Comparison of ENCODE assay signal across 8 cellular contexts in genomic region chr19:12065100-12065538, GRCh38. TPM values are rescaled to one million over a fixed set of nuclear protein-coding genes. Genes with fewer than 3 reads are reported as not detected.
A peak's percentile ranks its signal among the peaks of the same experiment; 100 is the strongest.
DNase-seq lines count a peak whose midpoint lies in the region; ATAC-seq and TF ChIP-seq lines count a peak whose summit lies in the region.

No MANE protein-coding gene starts in this region.

- H3K9me3 ChIP-seq in mammary epithelial cell (replicated peaks; ENCODE audit: insufficient read depth, low read length) (peaks cover 15% of the 10 kb centered on the region), iPS-20b (ENCODE audit: insufficient read depth, low read depth, low read length) (peaks cover 5% of the 10 kb centered on the region), gastrocnemius medialis (peaks cover 0 to 13% (median 2%) of the 10 kb centered on the region in 3 donors)

- no peak for TF ChIP-seq POLR2A in gastrocnemius medialis (IDR thresholded peaks at IDR 0.05)

- peaks cover 23% of the 10 kb centered on the region for H3K36me3 Mint-ChIP-seq in activated CD4-positive, alpha-beta T cell treated with anti-CD3 and anti-CD28 coated beads for 36 hours (ENCODE audit: low read depth)

- peak overlapping the region; percentile 33 for H2AFZ ChIP-seq in mammary epithelial cell (ENCODE audit: low read depth, low read length)

- peak overlapping the region; percentile 79 for H3K4me3 Mint-ChIP-seq in activated CD4-positive, alpha-beta T cell treated with anti-CD3 and anti-CD28 coated beads for 36 hours

- H3K4me3 ChIP-seq in mammary epithelial cell (replicated peaks in 1 of 3; ENCODE audit: insufficient read depth in 1 of 3, low read depth in 2 of 3, low read length in 3 of 3) = peak overlapping the region in 1 of 3 experiments; percentile 18
- peak overlapping the region; percentile 83 for H3K4me3 ChIP-seq in iPS-20b (ENCODE audit: low read length)
- peak overlapping the region; percentile 63 to 92 (median 82) for H3K4me3 ChIP-seq in gastrocnemius medialis

- in situ Hi-C loops in mammary epithelial cell (cut with MboI; ENCODE audit: low sequenced_read_pairs in 2 of 2) (no loop called here), gastrocnemius medialis (cut with MboI; ENCODE audit: low sequenced_read_pairs in 4 of 4) (no loop called here)

- peak; percentile 34 for ATAC-seq in activated CD4-positive, alpha-beta T cell treated with anti-CD3 and anti-CD28 coated beads for 36 hours
- peak; percentile 51 to 60 for ATAC-seq in gastrocnemius medialis
- ATAC-seq in GM18502 (IDR thresholded peaks at IDR 0.05; ENCODE audit: poor library complexity, unreplicated experiment) = no peak

- H3K4me2 ChIP-seq in mammary epithelial cell (ENCODE audit: insufficient read depth, low read depth, low read length) = no peak overlapping the region

- H3K27ac Mint-ChIP-seq in activated CD4-positive, alpha-beta T cell treated with anti-CD3 and anti-CD28 coated beads for 36 hours = peak overlapping the region; percentile 86

- H3K27me3 Mint-ChIP-seq in activated CD4-positive, alpha-beta T cell treated with anti-CD3 and anti-CD28 coated beads for 36 hours = no peaks in the 10 kb centered on the region

- CTCF ChIA-PET in activated CD4-positive, alpha-beta T cell treated with anti-CD3 and anti-CD28 coated beads for 36 hours (lab: Charles Lee) = interaction anchor here (0.7 to 1.2 kb wide), 3 partner anchors 76 to 267 kb away, joined by 3 to 4 read pairs (median 3); partner anchors contain the start of genes ZNF20 and ZNF491
- CTCF ChIA-PET in mammary epithelial cell (lab: Charles Lee; ENCODE audit: low non-redundant PET) = no interaction called here

- DNase-seq in activated CD4-positive, alpha-beta T cell treated with anti-CD3 and anti-CD28 coated beads for 36 hours = peak; percentile 45
- no peak for DNase-seq in activated CD4-positive, alpha-beta T cell treated with anti-CD3 and anti-CD28 coated beads, Interleukin-2, amount 50 U/mL, for 4 hours
- peak; percentile 53 for DNase-seq in NCI-H146 treated with DMSO at 0.1 percent for 48 hours (lab: John Stamatoyannopoulos, UW; ENCODE audit: unreplicated experiment)
- no peak for DNase-seq in mammary epithelial cell
- no peak for DNase-seq in gastrocnemius medialis
- no peak for DNase-seq in middle frontal gyrus (ENCODE audit: extremely low spot score, low spot score)

- no TSS peak for BruUV-seq in mammary epithelial cell (replicated peaks; lab: Mats Ljungman, UMichigan)

- intact Hi-C loops in activated CD4-positive, alpha-beta T cell treated with anti-CD3 and anti-CD28 coated beads for 36 hours (cut with DNase I, micrococcal nuclease) = loop anchor here in 1 of 2 experiments (2.0 kb wide), 1 partner anchor 140 kb away; the partner anchor contains the start of gene ZNF700
- intact Hi-C loops in mammary epithelial cell (cut with micrococcal nuclease) (no loop called here), gastrocnemius medialis (cut with DNase I; ENCODE audit: low total_unique reads) (loop anchor here (10.0 kb wide), 1 partner anchor 140 kb away; the partner anchor contains the start of gene ZNF700)

- H3K27ac ChIP-seq in mammary epithelial cell (ENCODE audit: insufficient read depth, low read depth, low read length) (no peak overlapping the region), iPS-20b (ENCODE audit: low read length) (peak overlapping the region; percentile 37), gastrocnemius medialis (peak overlapping the region; percentile 85 to 97 (median 92))

- H3K4me1 ChIP-seq in mammary epithelial cell (ENCODE audit: insufficient read depth, low read length) = no peaks in the 10 kb centered on the region
- H3K4me1 ChIP-seq in iPS-20b (ENCODE audit: insufficient read depth, low read length) = no peaks in the 10 kb centered on the region
- H3K4me1 ChIP-seq in gastrocnemius medialis = peaks cover 0 to 4% of the 10 kb centered on the region in 2 donors

- no peaks in the 10 kb centered on the region for H3K36me3 ChIP-seq in mammary epithelial cell (ENCODE audit: insufficient read depth, low read length)
- peaks cover under 1% of the 10 kb centered on the region; the same call in 1 of the 2 replicates for H3K36me3 ChIP-seq in iPS-20b (ENCODE audit: insufficient read depth, low read depth, low read length)
- peaks cover 0 to 19% of the 10 kb centered on the region in 2 donors for H3K36me3 ChIP-seq in gastrocnemius medialis

- 12% methylated on average over 14 of the region's 23 CpGs for WGBS in mammary epithelial cell (ENCODE audit: low coverage, missing lambda C conversion rate)

- TF ChIP-seq CTCF in mammary epithelial cell (conservative IDR thresholded peaks at IDR 0.05 in 1 of 2, IDR thresholded peaks at IDR 0.05 in 1 of 2; ENCODE audit: extremely low read depth in 1 of 2, insufficient read depth in 1 of 2, low read depth in 1 of 2, low read length in 2 of 2) = no peak
- TF ChIP-seq CTCF in gastrocnemius medialis (IDR thresholded peaks at IDR 0.05 in 4 of 5, conservative IDR thresholded peaks at IDR 0.05 in 1 of 5) = no peak

- POLR2A ChIA-PET in activated CD4-positive, alpha-beta T cell treated with anti-CD3 and anti-CD28 coated beads for 36 hours (lab: Charles Lee) = no interaction called here

- H3K79me2 ChIP-seq in mammary epithelial cell (ENCODE audit: insufficient read depth, low read length) = no peaks in the 10 kb centered on the region

- dilution Hi-C loops in mammary epithelial cell (cut with HindIII; ENCODE audit: low sequenced_read_pairs) = no loop called here

- H3K4me1 Mint-ChIP-seq in activated CD4-positive, alpha-beta T cell treated with anti-CD3 and anti-CD28 coated beads for 36 hours = peaks cover 5% of the 10 kb centered on the region

- H3K9ac ChIP-seq in mammary epithelial cell (ENCODE audit: insufficient read depth, low read length) = no peak overlapping the region
- peak overlapping the region; percentile 81; the same call in 1 of the 2 replicates for H3K9ac ChIP-seq in iPS-20b (ENCODE audit: low read depth, low read length)

- H4K20me1 ChIP-seq in mammary epithelial cell (ENCODE audit: insufficient read depth, low read length) = no peaks in the 10 kb centered on the region

- peaks cover 5% of the 10 kb centered on the region for H3K9me3 Mint-ChIP-seq in activated CD4-positive, alpha-beta T cell treated with anti-CD3 and anti-CD28 coated beads for 36 hours (ENCODE audit: low read depth)

- no peaks in the 10 kb centered on the region for H3K27me3 ChIP-seq in mammary epithelial cell (ENCODE audit: insufficient read depth, low read length)
- H3K27me3 ChIP-seq in iPS-20b (ENCODE audit: insufficient read depth, low read length) = no peaks in the 10 kb centered on the region
- H3K27me3 ChIP-seq in gastrocnemius medialis = no peaks in the 10 kb centered on the region

RNA-seq across cellular contexts. Expression of gene ZNF844, which starts 0.6 kb away (rescaled TPM):
- 1 to 10 TPM; 4.4 to 5.5 TPM for total RNA-seq in activated CD4-positive, alpha-beta T cell treated with anti-CD3 and anti-CD28 coated beads for 36 hours
- total RNA-seq in mammary epithelial cell (1 to 10 TPM; 1.0 to 4.2 TPM), gastrocnemius medialis (1 to 10 TPM; 2.2 to 5.7 (median 4.9) TPM)
- polyA plus RNA-seq in mammary epithelial cell = 0.06 TPM
- polyA minus RNA-seq in mammary epithelial cell = not detected

RNA-seq across cellular contexts. Expression of gene ZNF878, which starts 12.4 kb away (rescaled TPM):
- total RNA-seq in activated CD4-positive, alpha-beta T cell treated with anti-CD3 and anti-CD28 coated beads for 36 hours = 1 to 10 TPM; 1.1 TPM
- under 1 TPM; 0.17 to 0.24 TPM for total RNA-seq in mammary epithelial cell
- polyA plus RNA-seq in mammary epithelial cell = 0.05 TPM
- polyA minus RNA-seq in mammary epithelial cell = 4.1 TPM
- total RNA-seq in gastrocnemius medialis = not detected

RNA-seq across cellular contexts. Expression of gene ZNF433, which starts 29.6 kb away (rescaled TPM):
- 1 to 10 TPM; 1.2 to 1.5 TPM for total RNA-seq in activated CD4-positive, alpha-beta T cell treated with anti-CD3 and anti-CD28 coated beads for 36 hours
- 1 to 10 TPM; 2.7 to 4.5 TPM for total RNA-seq in mammary epithelial cell
- polyA plus RNA-seq in mammary epithelial cell = 0.46 TPM
- 2.5 TPM for polyA minus RNA-seq in mammary epithelial cell
- total RNA-seq in gastrocnemius medialis = 1 to 10 TPM; 3.6 to 8.2 (median 5.0) TPM

Comparison
In these comparisons a context has a peak if more than half of its experiments do, and no peak if none do; other contexts are left out.
1. DNase-seq: peak in activated CD4-positive, alpha-beta T cell treated with anti-CD3 and anti-CD28 coated beads for 36 hours (single experiment) and NCI-H146 treated with DMSO at 0.1 percent for 48 hours (single experiment); none in activated CD4-positive, alpha-beta T cell treated with anti-CD3 and anti-CD28 coated beads, Interleukin-2, amount 50 U/mL, for 4 hours (0 of 2), mammary epithelial cell (single experiment), gastrocnemius medialis (0 of 2) and middle frontal gyrus (single experiment).